In the genomic region with DNA sequence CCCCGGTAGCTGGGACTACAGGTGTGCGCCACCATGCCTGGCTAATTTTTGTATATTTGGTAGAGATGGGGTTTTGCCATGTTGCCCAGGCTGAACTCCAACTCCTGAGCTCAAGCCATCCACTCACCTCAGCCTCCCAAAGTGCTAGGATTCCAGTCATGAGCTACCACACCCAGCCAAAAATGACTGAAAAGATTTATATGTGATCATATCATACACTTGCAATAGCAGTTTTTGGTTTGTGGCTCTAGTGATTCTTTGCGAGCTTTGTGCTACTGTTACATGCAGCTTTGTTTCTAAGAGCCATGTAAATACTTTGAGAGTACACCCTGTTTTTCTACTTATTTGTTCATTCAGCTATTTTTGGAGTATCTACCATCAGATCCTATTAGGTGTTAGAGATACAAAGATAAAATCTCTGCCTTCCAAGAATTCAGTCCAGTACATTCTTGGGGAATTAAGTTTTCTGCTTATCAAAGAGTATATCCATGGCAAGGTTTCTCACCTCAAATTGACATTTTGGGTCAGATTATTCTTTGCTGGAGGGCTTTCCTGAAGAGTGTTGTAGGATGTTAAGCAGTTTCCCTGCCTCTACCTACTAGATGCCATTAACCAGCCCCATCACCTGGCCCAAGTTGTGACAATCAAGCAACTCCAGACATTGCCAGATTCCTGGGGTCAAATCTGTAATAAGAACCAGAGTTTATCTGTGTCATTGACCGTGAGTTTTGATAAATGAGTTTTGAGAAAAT, we compare ENCODE assay signal across 2 cellular contexts.
TF ChIP-seq lines count a peak whose summit lies in the region.

No MANE protein-coding gene starts in this region.

TF ChIP-seq in IMR-90, 13 proteins besides CTCF, POLR2A, EP300 and RAD21:
- TF ChIP-seq NFE2L2 (IDR thresholded peaks at IDR 0.05; ENCODE audit: low read depth, low read length): no peak
- TF ChIP-seq, protein P1, sequence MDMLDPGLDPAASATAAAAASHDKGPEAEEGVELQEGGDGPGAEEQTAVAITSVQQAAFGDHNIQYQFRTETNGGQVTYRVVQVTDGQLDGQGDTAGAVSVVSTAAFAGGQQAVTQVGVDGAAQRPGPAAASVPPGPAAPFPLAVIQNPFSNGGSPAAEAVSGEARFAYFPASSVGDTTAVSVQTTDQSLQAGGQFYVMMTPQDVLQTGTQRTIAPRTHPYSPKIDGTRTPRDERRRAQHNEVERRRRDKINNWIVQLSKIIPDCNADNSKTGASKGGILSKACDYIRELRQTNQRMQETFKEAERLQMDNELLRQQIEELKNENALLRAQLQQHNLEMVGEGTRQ (IDR thresholded peaks at IDR 0.05; ENCODE audit: low read depth, low read length): no peak
- no peak for TF ChIP-seq RCOR1 (IDR thresholded peaks at IDR 0.05; ENCODE audit: insufficient replicate concordance, low read length)
- TF ChIP-seq SMC3 (IDR thresholded peaks at IDR 0.05; ENCODE audit: low read depth, low read length): no peak
- TF ChIP-seq BHLHE40 (IDR thresholded peaks at IDR 0.05; ENCODE audit: low read depth, low read length): no peak
- TF ChIP-seq, protein P2, sequence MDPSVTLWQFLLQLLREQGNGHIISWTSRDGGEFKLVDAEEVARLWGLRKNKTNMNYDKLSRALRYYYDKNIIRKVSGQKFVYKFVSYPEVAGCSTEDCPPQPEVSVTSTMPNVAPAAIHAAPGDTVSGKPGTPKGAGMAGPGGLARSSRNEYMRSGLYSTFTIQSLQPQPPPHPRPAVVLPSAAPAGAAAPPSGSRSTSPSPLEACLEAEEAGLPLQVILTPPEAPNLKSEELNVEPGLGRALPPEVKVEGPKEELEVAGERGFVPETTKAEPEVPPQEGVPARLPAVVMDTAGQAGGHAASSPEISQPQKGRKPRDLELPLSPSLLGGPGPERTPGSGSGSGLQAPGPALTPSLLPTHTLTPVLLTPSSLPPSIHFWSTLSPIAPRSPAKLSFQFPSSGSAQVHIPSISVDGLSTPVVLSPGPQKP (IDR thresholded peaks at IDR 0.05; ENCODE audit: borderline replicate concordance, low read depth, low read length): no peak
- TF ChIP-seq CHD1 (IDR thresholded peaks at IDR 0.05; ENCODE audit: low read depth, low read length): no peak
- TF ChIP-seq RFX5 (IDR thresholded peaks at IDR 0.05; ENCODE audit: low read depth, low read length): no peak
- no peak for TF ChIP-seq MAFK (IDR thresholded peaks at IDR 0.05; ENCODE audit: low read depth, low read length)
- no peak for TF ChIP-seq MAZ (IDR thresholded peaks at IDR 0.05; ENCODE audit: borderline replicate concordance, low read depth, low read length)

TF ChIP-seq in K562, 482 proteins besides CTCF, POLR2A, EP300 and RAD21:
- TF ChIP-seq, protein P3, sequence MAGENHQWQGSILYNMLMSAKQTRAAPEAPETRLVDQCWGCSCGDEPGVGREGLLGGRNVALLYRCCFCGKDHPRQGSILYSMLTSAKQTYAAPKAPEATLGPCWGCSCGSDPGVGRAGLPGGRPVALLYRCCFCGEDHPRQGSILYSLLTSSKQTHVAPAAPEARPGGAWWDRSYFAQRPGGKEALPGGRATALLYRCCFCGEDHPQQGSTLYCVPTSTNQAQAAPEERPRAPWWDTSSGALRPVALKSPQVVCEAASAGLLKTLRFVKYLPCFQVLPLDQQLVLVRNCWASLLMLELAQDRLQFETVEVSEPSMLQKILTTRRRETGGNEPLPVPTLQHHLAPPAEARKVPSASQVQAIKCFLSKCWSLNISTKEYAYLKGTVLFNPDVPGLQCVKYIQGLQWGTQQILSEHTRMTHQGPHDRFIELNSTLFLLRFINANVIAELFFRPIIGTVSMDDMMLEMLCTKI (IDR thresholded peaks at IDR 0.05; ENCODE audit: partially characterized antibody): no peak
- no peak for TF ChIP-seq ZNF282 (CRISPR knock-in tag; IDR thresholded peaks at IDR 0.05)
- TF ChIP-seq HMGN3 (IDR thresholded peaks at IDR 0.05; ENCODE audit: borderline replicate concordance, extremely low read depth, insufficient read length, low read depth, low read length): no peak
- TF ChIP-seq RBM17 (IDR thresholded peaks at IDR 0.05; ENCODE audit: borderline replicate concordance, low read depth, low read length): no peak
- no peak for TF ChIP-seq KDM2B (CRISPR knock-in tag; IDR thresholded peaks at IDR 0.05)
- TF ChIP-seq, protein P4, sequence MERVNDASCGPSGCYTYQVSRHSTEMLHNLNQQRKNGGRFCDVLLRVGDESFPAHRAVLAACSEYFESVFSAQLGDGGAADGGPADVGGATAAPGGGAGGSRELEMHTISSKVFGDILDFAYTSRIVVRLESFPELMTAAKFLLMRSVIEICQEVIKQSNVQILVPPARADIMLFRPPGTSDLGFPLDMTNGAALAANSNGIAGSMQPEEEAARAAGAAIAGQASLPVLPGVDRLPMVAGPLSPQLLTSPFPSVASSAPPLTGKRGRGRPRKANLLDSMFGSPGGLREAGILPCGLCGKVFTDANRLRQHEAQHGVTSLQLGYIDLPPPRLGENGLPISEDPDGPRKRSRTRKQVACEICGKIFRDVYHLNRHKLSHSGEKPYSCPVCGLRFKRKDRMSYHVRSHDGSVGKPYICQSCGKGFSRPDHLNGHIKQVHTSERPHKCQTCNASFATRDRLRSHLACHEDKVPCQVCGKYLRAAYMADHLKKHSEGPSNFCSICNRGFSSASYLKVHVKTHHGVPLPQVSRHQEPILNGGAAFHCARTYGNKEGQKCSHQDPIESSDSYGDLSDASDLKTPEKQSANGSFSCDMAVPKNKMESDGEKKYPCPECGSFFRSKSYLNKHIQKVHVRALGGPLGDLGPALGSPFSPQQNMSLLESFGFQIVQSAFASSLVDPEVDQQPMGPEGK (CRISPR knock-in tag; IDR thresholded peaks at IDR 0.05; ENCODE audit: borderline replicate concordance): no peak
- TF ChIP-seq, protein P5, sequence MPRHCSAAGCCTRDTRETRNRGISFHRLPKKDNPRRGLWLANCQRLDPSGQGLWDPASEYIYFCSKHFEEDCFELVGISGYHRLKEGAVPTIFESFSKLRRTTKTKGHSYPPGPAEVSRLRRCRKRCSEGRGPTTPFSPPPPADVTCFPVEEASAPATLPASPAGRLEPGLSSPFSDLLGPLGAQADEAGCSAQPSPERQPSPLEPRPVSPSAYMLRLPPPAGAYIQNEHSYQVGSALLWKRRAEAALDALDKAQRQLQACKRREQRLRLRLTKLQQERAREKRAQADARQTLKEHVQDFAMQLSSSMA (CRISPR knock-in tag; IDR thresholded peaks at IDR 0.05): no peak
- peak; percentile 43; the same call in 1 of the 2 replicates for TF ChIP-seq ZNF316 (IDR thresholded peaks at IDR 0.05)
- TF ChIP-seq, protein P6, sequence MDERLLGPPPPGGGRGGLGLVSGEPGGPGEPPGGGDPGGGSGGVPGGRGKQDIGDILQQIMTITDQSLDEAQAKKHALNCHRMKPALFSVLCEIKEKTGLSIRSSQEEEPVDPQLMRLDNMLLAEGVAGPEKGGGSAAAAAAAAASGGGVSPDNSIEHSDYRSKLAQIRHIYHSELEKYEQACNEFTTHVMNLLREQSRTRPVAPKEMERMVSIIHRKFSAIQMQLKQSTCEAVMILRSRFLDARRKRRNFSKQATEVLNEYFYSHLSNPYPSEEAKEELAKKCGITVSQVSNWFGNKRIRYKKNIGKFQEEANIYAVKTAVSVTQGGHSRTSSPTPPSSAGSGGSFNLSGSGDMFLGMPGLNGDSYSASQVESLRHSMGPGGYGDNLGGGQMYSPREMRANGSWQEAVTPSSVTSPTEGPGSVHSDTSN (CRISPR knock-in tag; IDR thresholded peaks at IDR 0.05; ENCODE audit: low read depth): no peak
- TF ChIP-seq, protein P6 (tag; conservative IDR thresholded peaks at IDR 0.05; ENCODE audit: low read depth): peak; percentile 31; the same call in 1 of the 2 replicates
- TF ChIP-seq, protein P7, sequence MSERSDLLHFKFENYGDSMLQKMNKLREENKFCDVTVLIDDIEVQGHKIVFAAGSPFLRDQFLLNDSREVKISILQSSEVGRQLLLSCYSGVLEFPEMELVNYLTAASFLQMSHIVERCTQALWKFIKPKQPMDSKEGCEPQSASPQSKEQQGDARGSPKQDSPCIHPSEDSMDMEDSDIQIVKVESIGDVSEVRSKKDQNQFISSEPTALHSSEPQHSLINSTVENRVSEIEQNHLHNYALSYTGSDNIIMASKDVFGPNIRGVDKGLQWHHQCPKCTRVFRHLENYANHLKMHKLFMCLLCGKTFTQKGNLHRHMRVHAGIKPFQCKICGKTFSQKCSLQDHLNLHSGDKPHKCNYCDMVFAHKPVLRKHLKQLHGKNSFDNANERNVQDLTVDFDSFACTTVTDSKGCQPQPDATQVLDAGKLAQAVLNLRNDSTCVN (CRISPR knock-in tag; IDR thresholded peaks at IDR 0.05): no peak
- TF ChIP-seq MEIS2 (IDR thresholded peaks at IDR 0.05; ENCODE audit: partially characterized antibody): peak; percentile 55
- TF ChIP-seq FUS (optimal IDR thresholded peaks at IDR 0.05; ENCODE audit: low read depth, low read length): no peak
